11 cellular contexts compared by ENCODE assay signal in genomic region chr15:66852064-66852905, GRCh38.
A peak's percentile ranks its signal among the peaks of the same experiment; 100 is the strongest.
DNase-seq lines count a peak whose midpoint lies in the region; ATAC-seq and TF ChIP-seq lines count a peak whose summit lies in the region.
"Had no signal": no experiment of that assay in that cellular context is flagged by ENCODE, and none has a peak within 500 bp of the region (broad histone marks: within the 10 kb centered on the region; RNA-seq: fewer than 3 reads in every experiment).

No MANE protein-coding gene starts in this region.

- H3K9me3 ChIP-seq in HUES6 (ENCODE audit: control insufficient read depth, insufficient read depth, low read depth, low read length): no peaks in the 10 kb centered on the region
- no peaks in the 10 kb centered on the region for H3K9me3 ChIP-seq in adipocyte (ENCODE audit: control insufficient read depth, low read length)
- H3K9me3 ChIP-seq in testis: no peaks in the 10 kb centered on the region
- no peaks in the 10 kb centered on the region for H3K9me3 ChIP-seq in BE2C

- no peak for TF ChIP-seq CTCF in mesothelial cell of epicardium (IDR thresholded peaks at IDR 0.05; ENCODE audit: unreplicated experiment)
- no peak for TF ChIP-seq CTCF in testis (IDR thresholded peaks at IDR 0.05)
- TF ChIP-seq CTCF in BE2C (IDR thresholded peaks at IDR 0.05; ENCODE audit: low read depth, low read length): no peak

- no peak for ATAC-seq in HG02798 (IDR thresholded peaks at IDR 0.05; ENCODE audit: poor library complexity, unreplicated experiment)

- no peak overlapping the region for H3K27ac ChIP-seq in HUES6 (ENCODE audit: low read depth, low read length)
- no peak overlapping the region for H3K27ac ChIP-seq in testis

- intact Hi-C loops in testis (cut with DNase I; ENCODE audit: low total_unique reads): loop anchor here (10.0 kb wide), 2 partner anchors 67 to 247 kb away; no protein-coding TSS in a partner anchor

- H3K9ac ChIP-seq in HUES6 (ENCODE audit: low read length) (peak overlapping the region; percentile 25), adipocyte (ENCODE audit: low read length) (peak overlapping the region; percentile 79)

- peaks cover 11% of the 10 kb centered on the region; the same call in 1 of the 2 replicates for H3K27me3 ChIP-seq in HUES6 (ENCODE audit: control insufficient read depth, insufficient read depth, low read length)
- H3K27me3 ChIP-seq in adipocyte (replicated peaks; ENCODE audit: control insufficient read depth, insufficient read depth, low read length): no peaks in the 10 kb centered on the region
- no peaks in the 10 kb centered on the region for H3K27me3 ChIP-seq in testis
- H3K27me3 ChIP-seq in BE2C: no peaks in the 10 kb centered on the region

- H3K36me3 ChIP-seq in HUES6 (ENCODE audit: control insufficient read depth, insufficient read depth, low read length) (no peaks in the 10 kb centered on the region), adipocyte (ENCODE audit: control insufficient read depth, insufficient read depth, low read length, severe bottlenecking) (no peaks in the 10 kb centered on the region), testis (ENCODE audit: low read depth, missing control alignments) (no peaks in the 10 kb centered on the region), BE2C (no peaks in the 10 kb centered on the region)

- H3K36me3 Mint-ChIP-seq in mesothelial cell of epicardium: peaks cover under 1% of the 10 kb centered on the region

- H3K4me1 ChIP-seq in HUES6 (ENCODE audit: control insufficient read depth, insufficient read depth, low read length): peaks cover 27% of the 10 kb centered on the region
- peaks cover 35% of the 10 kb centered on the region for H3K4me1 ChIP-seq in adipocyte (ENCODE audit: control insufficient read depth, insufficient read depth, low read length)
- peaks cover 18% of the 10 kb centered on the region for H3K4me1 ChIP-seq in testis
- H3K4me1 ChIP-seq in BE2C: peaks cover 20% of the 10 kb centered on the region

- H3K4me3 ChIP-seq in HUES6 (ENCODE audit: low read depth, low read length): no peak overlapping the region
- no peak overlapping the region for H3K4me3 ChIP-seq in adipocyte (ENCODE audit: low read length)
- no peak overlapping the region for H3K4me3 ChIP-seq in testis
- H3K4me3 ChIP-seq in BE2C (ENCODE audit: low read depth, low read length): no peak overlapping the region

- no peaks in the 10 kb centered on the region for H3K9me3 Mint-ChIP-seq in mesothelial cell of epicardium

- no peak for TF ChIP-seq POLR2A in testis (IDR thresholded peaks at IDR 0.05)

- H3K4me1 Mint-ChIP-seq in mesothelial cell of epicardium: peaks cover 66% of the 10 kb centered on the region

- H3K27ac Mint-ChIP-seq in mesothelial cell of epicardium: peak overlapping the region; percentile 97

- no peaks in the 10 kb centered on the region for H3K27me3 Mint-ChIP-seq in mesothelial cell of epicardium (ENCODE audit: low read depth)

- no peak overlapping the region for H3K4me3 Mint-ChIP-seq in mesothelial cell of epicardium

- 51 to 72% methylated on average over 17 to 25 of the region's 25 CpGs for WGBS in testis, 2 donors

- DNase-seq in adipocyte (ENCODE audit: low read depth) (no peak), mesothelial cell of epicardium (ENCODE audit: low spot score in 2 of 2, unreplicated experiment in 2 of 2) (no peak), testis (peak; percentile 13), BE2C (no peak), NCI-H446 (lab: John Stamatoyannopoulos, UW) (no peak)
- DNase-seq: NCI-H1105; NCI-H345; stimulated activated CD4-positive, alpha-beta T cell treated with anti-CD3 and anti-CD28 coated beads, Interleukin-2, amount 100 ng/mL, for 24 hours; SW 1271 had no signal
